Comparison of ENCODE assay signal across 37 cellular contexts in genomic region chr4:96247096-96247495, GRCh38.
"Had no signal": no experiment of that assay in that cellular context is flagged by ENCODE, and none has a peak within 500 bp of the region (broad histone marks: within the 10 kb centered on the region; RNA-seq: fewer than 3 reads in every experiment).

No MANE protein-coding gene starts in this region.

- H3K27ac ChIP-seq: adrenal gland, ascending aorta, body of pancreas, brain microvascular endothelial cell, breast epithelium, cardiac muscle cell had no signal

- H3K27me3 ChIP-seq: adrenal gland, ascending aorta, body of pancreas, brain microvascular endothelial cell, breast epithelium, cardiac muscle cell had no signal

- ATAC-seq: activated naive CD8-positive, alpha-beta T cell treated with anti-CD3 and anti-CD28 coated beads, Interleukin-2, amount 50 U/mL, for 24 hours; activated T-cell treated with anti-CD3 and anti-CD28 coated beads, Interleukin-2, amount 50 U/mL, for 4 hours; activated T-cell treated with anti-CD3 and anti-CD28 coated beads, Interleukin-2, amount 50 U/mL, for 72 hours; activated T-helper 17 cell treated with anti-CD3 and anti-CD28 coated beads, Interleukin-2, amount 50 U/mL, for 72 hours; body of pancreas had no signal

- H3K4me1 ChIP-seq: adrenal gland, ascending aorta, body of pancreas, breast epithelium had no signal

- H3K36me3 Mint-ChIP-seq: activated naive CD4-positive, alpha-beta T cell treated with anti-CD3 and anti-CD28 coated beads, Interleukin-2, amount 10 ng/mL, durations not matched to agents 7 days and 5 days; activated naive CD4-positive, alpha-beta T cell treated with anti-CD3 and anti-CD28 coated beads, Interleukin-2, amount 50 U/mL, for 24 hours; activated naive CD8-positive, alpha-beta T cell; activated naive CD8-positive, alpha-beta T cell treated with anti-CD3 and anti-CD28 coated beads for 36 hours; activated naive CD8-positive, alpha-beta T cell treated with anti-CD3 and anti-CD28 coated beads, Interleukin-2, amount 10 ng/mL, durations not matched to agents 7 days and 5 days; brain had no signal

- H3K36me3 ChIP-seq: adrenal gland, ascending aorta, brain microvascular endothelial cell, breast epithelium, cardiac muscle cell had no signal

- DNase-seq: activated effector memory CD4-positive, alpha-beta T cell treated with anti-CD3 and anti-CD28 coated beads, Interleukin-2, amount 50 U/mL, for 16 hours; activated effector memory CD4-positive, alpha-beta T cell treated with Interleukin-2 at 50 U/mL for 16 hours; activated gamma-delta T cell; activated gamma-delta T cell treated with Interleukin-2 at 50 U/mL for 16 hours; activated naive CD4-positive, alpha-beta T cell; activated naive CD4-positive, alpha-beta T cell treated with anti-CD3 and anti-CD28 coated beads for 36 hours; activated naive CD4-positive, alpha-beta T cell treated with anti-CD3 and anti-CD28 coated beads, Interleukin-2, amount 10 ng/mL, durations not matched to agents 7 days and 5 days; activated naive CD4-positive, alpha-beta T cell treated with anti-CD3 and anti-CD28 coated beads, Interleukin-2, amount 50 U/mL, for 16 hours; activated naive CD4-positive, alpha-beta T cell treated with Interleukin-2 at 50 U/mL for 16 hours; activated naive CD8-positive, alpha-beta T cell treated with anti-CD3 and anti-CD28 coated beads for 36 hours; activated naive CD8-positive, alpha-beta T cell treated with anti-CD3 and anti-CD28 coated beads, Interleukin-2, amount 10 ng/mL, durations not matched to agents 7 days and 5 days; activated naive CD8-positive, alpha-beta T cell treated with anti-CD3 and anti-CD28 coated beads, Interleukin-2, amount 50 U/mL, for 24 hours; activated T-cell treated with anti-CD3 and anti-CD28 coated beads for 4 hours; activated T-cell treated with anti-CD3 and anti-CD28 coated beads, Interleukin-2, amount 50 U/mL, for 1 hour; activated T-cell treated with anti-CD3 and anti-CD28 coated beads, Interleukin-2, amount 50 U/mL, for 24 hours; activated T-cell treated with anti-CD3 and anti-CD28 coated beads, Interleukin-2, amount 50 U/mL, for 4 hours; activated T-cell treated with anti-CD3 and anti-CD28 coated beads, Interleukin-2, amount 50 U/mL, for 48 hours; activated T-cell treated with anti-CD3 and anti-CD28 coated beads, Interleukin-2, amount 50 U/mL, for 72 hours; adrenal gland; amniotic stem cell; amygdala; anterior cingulate cortex; aorta; body of pancreas; brain microvascular endothelial cell; caudate nucleus; central memory CD4-positive, alpha-beta T cell; cerebellar nuclear complex had no signal

- H3K4me3 ChIP-seq: adrenal gland, ascending aorta, body of pancreas, breast epithelium, cardiac muscle cell had no signal

- H3K27ac Mint-ChIP-seq: activated naive CD4-positive, alpha-beta T cell treated with anti-CD3 and anti-CD28 coated beads for 36 hours; activated naive CD4-positive, alpha-beta T cell treated with anti-CD3 and anti-CD28 coated beads, Interleukin-2, amount 10 ng/mL, durations not matched to agents 7 days and 5 days; activated naive CD4-positive, alpha-beta T cell treated with anti-CD3 and anti-CD28 coated beads, Interleukin-2, amount 50 U/mL, for 24 hours; activated naive CD8-positive, alpha-beta T cell; activated naive CD8-positive, alpha-beta T cell treated with anti-CD3 and anti-CD28 coated beads for 36 hours; activated naive CD8-positive, alpha-beta T cell treated with anti-CD3 and anti-CD28 coated beads, Interleukin-2, amount 10 ng/mL, durations not matched to agents 7 days and 5 days; activated naive CD8-positive, alpha-beta T cell treated with anti-CD3 and anti-CD28 coated beads, Interleukin-2, amount 50 U/mL, for 24 hours; activated T-cell treated with anti-CD3 and anti-CD28 coated beads, Interleukin-2, amount 50 U/mL, for 24 hours; activated T-cell treated with anti-CD3 and anti-CD28 coated beads, Interleukin-2, amount 50 U/mL, for 72 hours; activated T-helper 1 cell treated with anti-CD3 and anti-CD28 coated beads, Interleukin-12 subunit alpha, Interleukin-12 subunit beta, Interleukin-2, Interleukin-4 antibody, amounts not matched to agents 30 ng/mL and 10 ng/mL and 1 ng/mL, durations not matched to agents 14 hours and 24 hours and 36 hours; activated T-helper 17 cell treated with anti-CD3 and anti-CD28 coated beads, Interleukin-2, amount 50 U/mL, for 72 hours; activated T-helper 2 cell treated with anti-CD3 and anti-CD28 coated beads, Interferon-gamma antibody, Interleukin-2, Interleukin-4, amounts not matched to agents 10 μg/mL and 5 μg/mL and 100 μg/mL, durations not matched to agents 14 hours and 24 hours and 36 hours had no signal

- H3K9me3 ChIP-seq: adrenal gland, ascending aorta, body of pancreas, breast epithelium had no signal

- H3K9me3 Mint-ChIP-seq: activated naive CD4-positive, alpha-beta T cell treated with anti-CD3 and anti-CD28 coated beads for 36 hours; activated naive CD4-positive, alpha-beta T cell treated with anti-CD3 and anti-CD28 coated beads, Interleukin-2, amount 10 ng/mL, durations not matched to agents 7 days and 5 days; activated naive CD4-positive, alpha-beta T cell treated with anti-CD3 and anti-CD28 coated beads, Interleukin-2, amount 50 U/mL, for 24 hours; activated naive CD8-positive, alpha-beta T cell treated with anti-CD3 and anti-CD28 coated beads for 36 hours; activated naive CD8-positive, alpha-beta T cell treated with anti-CD3 and anti-CD28 coated beads, Interleukin-2, amount 10 ng/mL, durations not matched to agents 7 days and 5 days; activated T-cell treated with anti-CD3 and anti-CD28 coated beads, Interleukin-2, amount 50 U/mL, for 4 hours; activated T-helper 1 cell treated with anti-CD3 and anti-CD28 coated beads, Interleukin-12 subunit alpha, Interleukin-12 subunit beta, Interleukin-2, Interleukin-4 antibody, amounts not matched to agents 30 ng/mL and 10 ng/mL and 1 ng/mL, durations not matched to agents 14 hours and 24 hours and 36 hours; activated T-helper 2 cell treated with anti-CD3 and anti-CD28 coated beads, Interferon-gamma antibody, Interleukin-2, Interleukin-4, amounts not matched to agents 10 μg/mL and 5 μg/mL and 100 μg/mL, durations not matched to agents 14 hours and 24 hours and 36 hours had no signal
